In the genomic region with DNA sequence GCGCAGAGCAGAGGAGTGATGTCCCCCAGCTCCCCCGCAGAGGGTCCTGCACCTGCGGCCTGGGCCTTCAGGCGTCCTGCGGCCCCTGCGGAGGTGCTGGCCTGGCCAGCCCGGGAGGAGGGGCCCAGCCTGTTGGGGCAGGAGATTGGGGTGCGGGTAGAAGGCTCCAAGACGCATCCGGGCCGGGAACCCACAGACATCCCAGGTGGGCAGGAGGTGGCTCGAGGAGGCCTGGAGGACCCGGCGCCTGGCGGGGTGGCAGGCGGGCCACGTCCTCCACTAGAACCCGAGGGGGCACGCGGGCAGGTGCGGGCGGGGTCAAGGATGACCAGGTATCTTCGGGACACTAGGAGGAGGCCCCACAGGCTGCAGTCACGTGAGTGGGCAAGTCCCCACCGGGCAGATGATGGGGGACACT, we compare ENCODE assay signal across 11 cellular contexts. TPM values are rescaled to one million over a fixed set of nuclear protein-coding genes. Genes with fewer than 3 reads are reported as not detected.
DNase-seq lines count a peak whose midpoint lies in the region; TF ChIP-seq lines count a peak whose summit lies in the region.
"Had no signal": no experiment of that assay in that cellular context is flagged by ENCODE, and none has a peak within 500 bp of the region (broad histone marks: within the 10 kb centered on the region; RNA-seq: fewer than 3 reads in every experiment).

No MANE protein-coding gene starts in this region.

- H3K36me3 ChIP-seq in DOHH2 (ENCODE audit: control insufficient read depth, low read length) (no peaks in the 10 kb centered on the region), SK-N-MC (ENCODE audit: insufficient read depth, low read length) (no peaks in the 10 kb centered on the region), skeletal muscle tissue (ENCODE audit: control insufficient read depth in 3 of 3, insufficient read depth in 3 of 3, low read length in 3 of 3) (no peaks in the 10 kb centered on the region)
- H3K36me3 ChIP-seq: SJCRH30 had no signal

- H3K4me3 ChIP-seq in DOHH2 (ENCODE audit: low read length) (peak overlapping the region; percentile 49; the same call in 1 of the 2 replicates), SK-N-MC (peak overlapping the region; percentile 81; the same call in 1 of the 2 replicates), fibroblast of the aortic adventitia (ENCODE audit: low read depth, low read length) (peak overlapping the region; percentile 28), skeletal muscle tissue (ENCODE audit: low read length in 3 of 3) (peak overlapping the region; percentile 63 to 66 (median 65))
- H3K4me3 ChIP-seq: SJCRH30 had no signal

- no peaks in the 10 kb centered on the region for H3K79me2 ChIP-seq in DOHH2 (ENCODE audit: control insufficient read depth, low read length)

- peak overlapping the region; percentile 61 for H3K4me2 ChIP-seq in DOHH2 (ENCODE audit: low read length)

- DNase-seq in SK-N-MC (ENCODE audit: low read depth, low spot score) (no peak), fibroblast of the aortic adventitia (ENCODE audit: low read depth) (no peak), COLO829 (ENCODE audit: low spot score) (no peak), HPDE6-E6E7 (ENCODE audit: extremely low spot score) (no peak), NCI-H748 treated with DMSO at 0.1 percent for 48 hours (lab: John Stamatoyannopoulos, UW) (no peak), NCI-H2171 (lab: John Stamatoyannopoulos, UW) (no peak)
- DNase-seq: anterior cingulate cortex, SJCRH30 had no signal

- no peaks in the 10 kb centered on the region for H4K20me1 ChIP-seq in DOHH2 (ENCODE audit: control insufficient read depth, insufficient read depth, low read depth, low read length)

- no peaks in the 10 kb centered on the region for H3K9me2 ChIP-seq in DOHH2 (replicated peaks; ENCODE audit: control insufficient read depth, low read length)

- peaks cover 4% of the 10 kb centered on the region for H3F3A ChIP-seq in DOHH2 (ENCODE audit: control insufficient read depth, insufficient read depth)

- TF ChIP-seq CTCF in DOHH2 (IDR thresholded peaks at IDR 0.05; ENCODE audit: low read depth, low read length, poor library complexity, severe bottlenecking) (no peak), fibroblast of the aortic adventitia (IDR thresholded peaks at IDR 0.05; ENCODE audit: insufficient read depth, low read length) (no peak)

- H3K4me1 ChIP-seq in DOHH2 (ENCODE audit: control insufficient read depth, low read length) (peaks cover 28% of the 10 kb centered on the region), skeletal muscle tissue (ENCODE audit: control insufficient read depth in 3 of 3, insufficient read depth in 3 of 3, low read length in 3 of 3) (peaks cover 26 to 45% (median 39%) of the 10 kb centered on the region in 3 donors)

- H3K9me3 ChIP-seq in DOHH2 (ENCODE audit: control insufficient read depth, insufficient read depth, low read length) (no peaks in the 10 kb centered on the region), SK-N-MC (ENCODE audit: low read depth, low read length) (no peaks in the 10 kb centered on the region), skeletal muscle tissue (ENCODE audit: control insufficient read depth in 3 of 3, low read length in 3 of 3) (no peaks in the 10 kb centered on the region)
- H3K9me3 ChIP-seq: SJCRH30 had no signal

- H3K9ac ChIP-seq in SK-N-MC (ENCODE audit: insufficient read length) (no peak overlapping the region), skeletal muscle tissue (ENCODE audit: low read depth in 1 of 3, low read length in 3 of 3) (peak overlapping the region in 1 of 3 donors; percentile 45)

- peaks cover 78% of the 10 kb centered on the region for H3K27me3 ChIP-seq in DOHH2 (ENCODE audit: control insufficient read depth, low read length)
- H3K27me3 ChIP-seq in skeletal muscle tissue (ENCODE audit: control insufficient read depth in 3 of 3, insufficient read depth in 3 of 3, low read length in 3 of 3), result peaks cover 32 to 47% (median 43%) of the 10 kb centered on the region in 3 donors
- H3K27me3 ChIP-seq: SJCRH30 had no signal

- H3K27ac ChIP-seq in DOHH2 (ENCODE audit: low read depth, low read length), result no peak overlapping the region
- no peak overlapping the region for H3K27ac ChIP-seq in SK-N-MC
- H3K27ac ChIP-seq in skeletal muscle tissue (ENCODE audit: low read depth, low read length), result no peak overlapping the region
- H3K27ac ChIP-seq: SJCRH30 had no signal

RNA-seq across cellular contexts. Expression of a gene that starts 0.6 kb away (rescaled TPM):
- total RNA-seq in fibroblast of the aortic adventitia (ENCODE audit: low replicate concordance) (9.8 and 34.2 TPM in 2 replicates), skeletal muscle tissue (13.0 TPM)

RNA-seq across cellular contexts. Expression of a gene that starts 16.8 kb away (rescaled TPM):
- total RNA-seq in fibroblast of the aortic adventitia (ENCODE audit: low replicate concordance) (not detected in 2 replicates), skeletal muscle tissue (0.52 TPM)

RNA-seq across cellular contexts. Expression of a gene that starts 24.8 kb away (rescaled TPM):
- not detected in 2 replicates for total RNA-seq in fibroblast of the aortic adventitia (ENCODE audit: low replicate concordance)
- total RNA-seq in skeletal muscle tissue, result 0.52 TPM

RNA-seq across cellular contexts. Expression of a gene that starts 37.4 kb away (rescaled TPM):
- total RNA-seq in fibroblast of the aortic adventitia (ENCODE audit: low replicate concordance) (not detected in 2 replicates), skeletal muscle tissue (1.6 TPM)
- total RNA-seq: H7 had no signal

Comparison
In these comparisons a context has a peak if more than half of its experiments do, and no peak if none do; other contexts are left out.
1. H3K4me3 ChIP-seq: peak in every context shown above with its lines; median percentile 81 in SK-N-MC; 65 in skeletal muscle tissue; 49 in DOHH2; 28 in fibroblast of the aortic adventitia.